ENCODE assay signal across 13 cellular contexts in the genomic region with DNA sequence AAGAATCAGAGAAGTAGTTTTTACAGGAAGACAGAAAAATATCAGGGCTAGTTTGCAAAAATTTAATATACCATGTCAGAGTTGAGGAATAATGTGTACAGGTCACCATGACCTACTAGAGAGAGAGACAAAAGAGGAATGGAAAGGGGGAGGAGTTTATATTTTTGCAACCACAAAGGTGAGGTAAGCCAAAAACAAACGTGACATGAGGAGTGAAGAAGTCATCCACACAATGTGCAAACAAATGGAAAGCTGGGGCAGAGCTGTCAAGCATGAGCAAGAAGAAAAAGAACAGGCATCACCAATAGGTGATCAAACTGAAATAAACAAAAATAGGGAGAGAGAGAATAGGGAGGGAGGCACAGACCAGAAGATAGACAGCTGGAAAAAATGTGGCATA. TPM values are rescaled to one million over a fixed set of nuclear protein-coding genes. Genes with fewer than 3 reads are reported as not detected.
DNase-seq lines count a peak whose midpoint lies in the region; ATAC-seq and TF ChIP-seq lines count a peak whose summit lies in the region.
"Had no signal": no experiment of that assay in that cellular context is flagged by ENCODE, and none has a peak within 500 bp of the region (broad histone marks: within the 10 kb centered on the region; RNA-seq: fewer than 3 reads in every experiment).

No MANE protein-coding gene starts in this region.

- peak overlapping the region; percentile 38 for H3K27ac ChIP-seq in smooth muscle cell (ENCODE audit: low read depth)
- H3K27ac ChIP-seq: ascending aorta, HL-60, RWPE1 had no signal

- no peak overlapping the region for H3K4me3 Mint-ChIP-seq in activated naive CD4-positive, alpha-beta T cell treated with anti-CD3 and anti-CD28 coated beads, Interleukin-2, amount 10 ng/mL, durations not matched to agents 7 days and 5 days
- H3K4me3 Mint-ChIP-seq in central memory CD8-positive, alpha-beta T cell: peak overlapping the region; percentile 2

- peaks cover 97% of the 10 kb centered on the region for H4K20me1 ChIP-seq in smooth muscle cell (ENCODE audit: low read depth)

- H3K4me3 ChIP-seq in smooth muscle cell: no peak overlapping the region
- H3K4me3 ChIP-seq: ascending aorta had no signal

- H3K27me3 Mint-ChIP-seq in activated naive CD4-positive, alpha-beta T cell treated with anti-CD3 and anti-CD28 coated beads, Interleukin-2, amount 10 ng/mL, durations not matched to agents 7 days and 5 days: no peaks in the 10 kb centered on the region
- no peaks in the 10 kb centered on the region for H3K27me3 Mint-ChIP-seq in central memory CD8-positive, alpha-beta T cell

- H3K4me1 Mint-ChIP-seq in activated naive CD4-positive, alpha-beta T cell treated with anti-CD3 and anti-CD28 coated beads, Interleukin-2, amount 10 ng/mL, durations not matched to agents 7 days and 5 days: peaks cover 34% of the 10 kb centered on the region
- peaks cover 54% of the 10 kb centered on the region for H3K4me1 Mint-ChIP-seq in central memory CD8-positive, alpha-beta T cell

- no peak for ATAC-seq in central memory CD8-positive, alpha-beta T cell (replicated peaks; ENCODE audit: extremely low read depth, poor library complexity, severe bottlenecking)
- no peak for ATAC-seq in GM18861 (IDR thresholded peaks at IDR 0.05; ENCODE audit: unreplicated experiment)
- no peak for ATAC-seq in HG03521 (IDR thresholded peaks at IDR 0.05; ENCODE audit: unreplicated experiment)

- H3K9ac ChIP-seq in smooth muscle cell (ENCODE audit: low read depth): no peak overlapping the region

- no peaks in the 10 kb centered on the region for H3K9me3 ChIP-seq in smooth muscle cell (replicated peaks; ENCODE audit: low read depth)
- H3K9me3 ChIP-seq: ascending aorta had no signal

- peaks cover 95% of the 10 kb centered on the region for H3K79me2 ChIP-seq in smooth muscle cell (ENCODE audit: low read depth)

- TF ChIP-seq CTCF in smooth muscle cell (IDR thresholded peaks at IDR 0.05; ENCODE audit: borderline replicate concordance, insufficient read depth, poor library complexity, severe bottlenecking): no peak

- H3F3A ChIP-seq in smooth muscle cell (ENCODE audit: low read depth): peaks cover 3% of the 10 kb centered on the region

- no peak for DNase-seq in activated naive CD4-positive, alpha-beta T cell treated with anti-CD3 and anti-CD28 coated beads, Interleukin-2, amount 10 ng/mL, durations not matched to agents 7 days and 5 days
- no peak for DNase-seq in activated naive CD4-positive, alpha-beta T cell treated with anti-CD3 and anti-CD28 coated beads, Interleukin-2, amount 50 U/mL, for 16 hours
- DNase-seq in NCI-H2196 treated with DMSO at 0.1 percent for 48 hours (lab: John Stamatoyannopoulos, UW; ENCODE audit: unreplicated experiment) (peak; percentile 19), smooth muscle cell (lab: John Stamatoyannopoulos, UW; ENCODE audit: unreplicated experiment) (no peak), NCI-H524 (lab: John Stamatoyannopoulos, UW) (no peak)
- no peak for DNase-seq in central memory CD8-positive, alpha-beta T cell (ENCODE audit: low spot score in 2 of 2)
- DNase-seq: activated CD4-positive, alpha-beta T cell treated with anti-CD3 and anti-CD28 coated beads, Interleukin-2, amount 50 U/mL, for 1 hour; NCI-H1105 treated with DMSO at 0.1 percent for 48 hours had no signal

- no peak overlapping the region for H2AFZ ChIP-seq in smooth muscle cell (ENCODE audit: low read depth)

- no peak overlapping the region for H3K4me2 ChIP-seq in smooth muscle cell

- CTCF ChIA-PET in activated naive CD4-positive, alpha-beta T cell treated with anti-CD3 and anti-CD28 coated beads, Interleukin-2, amount 10 ng/mL, durations not matched to agents 7 days and 5 days (lab: Charles Lee): no interaction called here

- 64% methylated on average over 1 of the region's 1 CpG for WGBS in smooth muscle cell (ENCODE audit: low lambda C conversion rate)

- H3K27ac Mint-ChIP-seq in activated naive CD4-positive, alpha-beta T cell treated with anti-CD3 and anti-CD28 coated beads, Interleukin-2, amount 10 ng/mL, durations not matched to agents 7 days and 5 days: peak overlapping the region; percentile 12
- H3K27ac Mint-ChIP-seq in central memory CD8-positive, alpha-beta T cell (ENCODE audit: low read depth): peak overlapping the region; percentile 8

- H3K27me3 ChIP-seq in smooth muscle cell (ENCODE audit: low read depth): no peaks in the 10 kb centered on the region
- H3K27me3 ChIP-seq: ascending aorta had no signal

- H3K9me3 Mint-ChIP-seq in activated naive CD4-positive, alpha-beta T cell treated with anti-CD3 and anti-CD28 coated beads, Interleukin-2, amount 10 ng/mL, durations not matched to agents 7 days and 5 days: peaks cover 7% of the 10 kb centered on the region
- H3K9me3 Mint-ChIP-seq in central memory CD8-positive, alpha-beta T cell: no peaks in the 10 kb centered on the region

- peaks cover 8% of the 10 kb centered on the region for H3K36me3 ChIP-seq in smooth muscle cell (ENCODE audit: low read depth)
- H3K36me3 ChIP-seq: ascending aorta had no signal

- H3K4me1 ChIP-seq in smooth muscle cell (ENCODE audit: low read depth): no peaks in the 10 kb centered on the region

- H3K36me3 Mint-ChIP-seq in activated naive CD4-positive, alpha-beta T cell treated with anti-CD3 and anti-CD28 coated beads, Interleukin-2, amount 10 ng/mL, durations not matched to agents 7 days and 5 days: peaks cover 25% of the 10 kb centered on the region
- peaks cover 13% of the 10 kb centered on the region for H3K36me3 Mint-ChIP-seq in central memory CD8-positive, alpha-beta T cell (ENCODE audit: insufficient read depth)

RNA-seq across cellular contexts. Expression of a gene that starts 15.6 kb away (rescaled TPM):
- total RNA-seq in smooth muscle cell: 43.1 and 51.0 TPM in 2 replicates
- 52.5 and 68.9 TPM in 2 replicates for polyA plus RNA-seq in smooth muscle cell

RNA-seq across cellular contexts. Expression of a gene that starts 15.7 kb away (rescaled TPM):
- total RNA-seq in smooth muscle cell: 37.1 and 41.8 TPM in 2 replicates
- 23.3 and 23.4 TPM in 2 replicates for polyA plus RNA-seq in smooth muscle cell
